ENCODE assay signal across 9 cellular contexts in the genomic region with DNA sequence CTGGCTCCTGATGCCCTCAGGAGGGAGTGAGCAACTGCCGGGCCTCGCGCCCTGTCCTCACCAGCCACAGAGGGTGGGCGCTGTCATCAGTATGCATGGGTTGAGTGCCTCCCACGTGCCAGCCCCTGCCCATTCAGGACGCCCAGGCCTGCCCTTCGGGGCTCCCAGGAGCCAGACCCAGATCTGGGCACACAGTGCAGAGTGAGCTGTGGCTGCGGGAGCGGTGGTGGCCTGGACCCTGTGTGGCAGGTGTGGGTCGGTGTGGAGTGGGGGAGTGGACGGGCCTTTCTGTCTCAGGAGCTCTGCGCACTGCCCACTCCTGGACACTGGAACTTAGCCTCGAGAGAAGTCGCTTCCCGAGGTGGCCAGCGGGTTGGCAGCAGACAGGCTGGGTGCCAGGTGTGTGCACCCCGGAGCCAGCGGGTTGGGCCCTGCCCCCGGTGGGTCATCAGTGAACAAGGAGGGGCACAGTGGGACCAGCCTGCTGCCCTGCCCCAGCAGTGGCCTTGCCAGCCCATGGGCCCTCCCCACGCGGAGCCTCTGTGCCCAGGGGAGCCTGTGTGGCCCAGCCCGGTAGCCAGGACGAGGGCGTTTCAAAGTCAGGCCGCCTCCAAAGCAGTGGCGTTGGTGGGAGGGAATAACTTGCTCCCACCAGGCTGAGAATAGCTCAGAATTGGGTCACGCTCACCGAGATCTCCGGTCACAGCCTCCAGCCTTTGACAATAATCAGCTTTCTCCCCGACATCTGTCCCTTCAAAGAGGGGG. TPM values are rescaled to one million over a fixed set of nuclear protein-coding genes. Genes with fewer than 3 reads are reported as not detected.
DNase-seq lines count a peak whose midpoint lies in the region; ATAC-seq and TF ChIP-seq lines count a peak whose summit lies in the region.
"Had no signal": no experiment of that assay in that cellular context is flagged by ENCODE, and none has a peak within 500 bp of the region (broad histone marks: within the 10 kb centered on the region; RNA-seq: fewer than 3 reads in every experiment).

No MANE protein-coding gene starts in this region.

- TF ChIP-seq CTCF in lower lobe of right lung (IDR thresholded peaks at IDR 0.05) (no peak), vagina (IDR thresholded peaks at IDR 0.05) (no peak)

- peaks cover 23% of the 10 kb centered on the region for H3K36me3 ChIP-seq in lower lobe of right lung
- peaks cover 0 to 5% of the 10 kb centered on the region in 2 donors for H3K36me3 ChIP-seq in vagina

- no peaks in the 10 kb centered on the region for H3K36me3 Mint-ChIP-seq in activated naive CD8-positive, alpha-beta T cell treated with anti-CD3 and anti-CD28 coated beads, Interleukin-2, amount 50 U/mL, for 24 hours (ENCODE audit: low read depth)
- no peaks in the 10 kb centered on the region for H3K36me3 Mint-ChIP-seq in activated naive CD8-positive, alpha-beta T cell treated with anti-CD3 and anti-CD28 coated beads for 36 hours
- peaks cover 6% of the 10 kb centered on the region for H3K36me3 Mint-ChIP-seq in stimulated activated effector memory CD8-positive, alpha-beta T cell treated with anti-CD3 and anti-CD28 coated beads, Interleukin-12 subunit alpha, Interleukin-12 subunit beta, amount 100 ng/mL, for 72 hours
- H3K36me3 Mint-ChIP-seq: natural killer cell had no signal

- TF ChIP-seq POLR2A in vagina (IDR thresholded peaks at IDR 0.05), result no peak

- ATAC-seq in activated naive CD8-positive, alpha-beta T cell treated with anti-CD3 and anti-CD28 coated beads, Interleukin-2, amount 50 U/mL, for 24 hours, result peak; percentile 7
- no peak for ATAC-seq in lower lobe of right lung
- no peak for ATAC-seq in stimulated activated effector memory CD8-positive, alpha-beta T cell treated with anti-CD3 and anti-CD28 coated beads, Interleukin-12 subunit alpha, Interleukin-12 subunit beta, amount 100 ng/mL, for 72 hours
- ATAC-seq: natural killer cell had no signal

- H3K4me3 ChIP-seq in lower lobe of right lung (no peak overlapping the region), vagina (no peak overlapping the region)

- H3K4me1 ChIP-seq in lower lobe of right lung, result peaks cover 47% of the 10 kb centered on the region
- H3K4me1 ChIP-seq in vagina, result peaks cover 94% of the 10 kb centered on the region

- DNase-seq in activated naive CD8-positive, alpha-beta T cell treated with anti-CD3 and anti-CD28 coated beads, Interleukin-2, amount 50 U/mL, for 24 hours, result no peak
- DNase-seq in activated naive CD8-positive, alpha-beta T cell treated with anti-CD3 and anti-CD28 coated beads for 36 hours, result no peak
- DNase-seq in lower lobe of right lung, result peak; percentile 46
- no peak for DNase-seq in vagina (ENCODE audit: extremely low spot score in 2 of 2)
- DNase-seq in SW480 (ENCODE audit: low spot score), result no peak
- no peak for DNase-seq in stimulated activated effector memory CD8-positive, alpha-beta T cell treated with anti-CD3 and anti-CD28 coated beads, Interleukin-12 subunit alpha, Interleukin-12 subunit beta, amount 100 ng/mL, for 72 hours (ENCODE audit: low spot score in 2 of 2)
- DNase-seq: natural killer cell; NCI-H1105; stimulated activated CD4-positive, alpha-beta T cell treated with anti-CD3 and anti-CD28 coated beads, Interleukin-1b, Interleukin-23, amount 100 ng/mL, for 48 hours had no signal

- no peak overlapping the region for H3K27ac Mint-ChIP-seq in activated naive CD8-positive, alpha-beta T cell treated with anti-CD3 and anti-CD28 coated beads, Interleukin-2, amount 50 U/mL, for 24 hours
- H3K27ac Mint-ChIP-seq in activated naive CD8-positive, alpha-beta T cell treated with anti-CD3 and anti-CD28 coated beads for 36 hours, result no peak overlapping the region
- no peak overlapping the region for H3K27ac Mint-ChIP-seq in stimulated activated effector memory CD8-positive, alpha-beta T cell treated with anti-CD3 and anti-CD28 coated beads, Interleukin-12 subunit alpha, Interleukin-12 subunit beta, amount 100 ng/mL, for 72 hours

- H3K27ac ChIP-seq in lower lobe of right lung (peak overlapping the region; percentile 86), vagina (peak overlapping the region; percentile 88)

- H3K9me3 ChIP-seq in lower lobe of right lung, result no peaks in the 10 kb centered on the region
- no peaks in the 10 kb centered on the region for H3K9me3 ChIP-seq in vagina

- H3K27me3 Mint-ChIP-seq in activated naive CD8-positive, alpha-beta T cell treated with anti-CD3 and anti-CD28 coated beads, Interleukin-2, amount 50 U/mL, for 24 hours, result peaks cover 2% of the 10 kb centered on the region
- H3K27me3 Mint-ChIP-seq in activated naive CD8-positive, alpha-beta T cell treated with anti-CD3 and anti-CD28 coated beads for 36 hours, result peaks cover 5% of the 10 kb centered on the region

- no peaks in the 10 kb centered on the region for H3K9me3 Mint-ChIP-seq in activated naive CD8-positive, alpha-beta T cell treated with anti-CD3 and anti-CD28 coated beads, Interleukin-2, amount 50 U/mL, for 24 hours
- no peaks in the 10 kb centered on the region for H3K9me3 Mint-ChIP-seq in activated naive CD8-positive, alpha-beta T cell treated with anti-CD3 and anti-CD28 coated beads for 36 hours
- H3K9me3 Mint-ChIP-seq in stimulated activated effector memory CD8-positive, alpha-beta T cell treated with anti-CD3 and anti-CD28 coated beads, Interleukin-12 subunit alpha, Interleukin-12 subunit beta, amount 100 ng/mL, for 72 hours, result no peaks in the 10 kb centered on the region
- H3K9me3 Mint-ChIP-seq: natural killer cell had no signal

- intact Hi-C loops in lower lobe of right lung (cut with DNase I), result no loop called here
- intact Hi-C loops in vagina (cut with DNase I), result no loop called here

- no peak overlapping the region for H3K4me3 Mint-ChIP-seq in activated naive CD8-positive, alpha-beta T cell treated with anti-CD3 and anti-CD28 coated beads, Interleukin-2, amount 50 U/mL, for 24 hours
- H3K4me3 Mint-ChIP-seq in activated naive CD8-positive, alpha-beta T cell treated with anti-CD3 and anti-CD28 coated beads for 36 hours, result no peak overlapping the region
- no peak overlapping the region for H3K4me3 Mint-ChIP-seq in stimulated activated effector memory CD8-positive, alpha-beta T cell treated with anti-CD3 and anti-CD28 coated beads, Interleukin-12 subunit alpha, Interleukin-12 subunit beta, amount 100 ng/mL, for 72 hours
- H3K4me3 Mint-ChIP-seq: natural killer cell had no signal

- H3K4me1 Mint-ChIP-seq in activated naive CD8-positive, alpha-beta T cell treated with anti-CD3 and anti-CD28 coated beads, Interleukin-2, amount 50 U/mL, for 24 hours, result no peaks in the 10 kb centered on the region
- H3K4me1 Mint-ChIP-seq in activated naive CD8-positive, alpha-beta T cell treated with anti-CD3 and anti-CD28 coated beads for 36 hours, result no peaks in the 10 kb centered on the region
- H3K4me1 Mint-ChIP-seq in stimulated activated effector memory CD8-positive, alpha-beta T cell treated with anti-CD3 and anti-CD28 coated beads, Interleukin-12 subunit alpha, Interleukin-12 subunit beta, amount 100 ng/mL, for 72 hours, result no peaks in the 10 kb centered on the region

- H3K27me3 ChIP-seq in lower lobe of right lung (ENCODE audit: low read depth) (no peaks in the 10 kb centered on the region), vagina (no peaks in the 10 kb centered on the region)

RNA-seq across cellular contexts. Expression of a gene that starts 9.5 kb away (rescaled TPM):
- total RNA-seq in activated naive CD8-positive, alpha-beta T cell treated with anti-CD3 and anti-CD28 coated beads for 36 hours, result 10 to 100 TPM; 20.6 to 22.1 TPM
- total RNA-seq in lower lobe of right lung (11.0 TPM), vagina (17.7 TPM)

RNA-seq across cellular contexts. Expression of a gene that starts 15.8 kb away (rescaled TPM):
- 1 to 10 TPM; 3.1 to 3.3 TPM for total RNA-seq in activated naive CD8-positive, alpha-beta T cell treated with anti-CD3 and anti-CD28 coated beads for 36 hours
- total RNA-seq in lower lobe of right lung (115 TPM), vagina (179 TPM)

RNA-seq across cellular contexts. Expression of a gene that starts 24.0 kb away (rescaled TPM):
- total RNA-seq in activated naive CD8-positive, alpha-beta T cell treated with anti-CD3 and anti-CD28 coated beads for 36 hours, result 10 to 100 TPM; 36.3 to 38.9 TPM
- total RNA-seq in lower lobe of right lung, result 29.8 TPM
- total RNA-seq in vagina, result 21.6 TPM

RNA-seq across cellular contexts. Expression of a gene that starts 24.3 kb away (rescaled TPM):
- 10 to 100 TPM; 42.9 to 44.2 TPM for total RNA-seq in activated naive CD8-positive, alpha-beta T cell treated with anti-CD3 and anti-CD28 coated beads for 36 hours
- 33.0 TPM for total RNA-seq in lower lobe of right lung
- total RNA-seq in vagina, result 17.2 TPM

Comparison
In these comparisons a context has a peak if more than half of its experiments do, and no peak if none do; other contexts are left out.
1. RNA of a gene that starts 15.8 kb away (total RNA-seq): 179 TPM in vagina (single experiment) and 115 TPM in lower lobe of right lung (single experiment); 3.1 to 3.3 TPM in activated naive CD8-positive, alpha-beta T cell treated with anti-CD3 and anti-CD28 coated beads for 36 hours; every median in the first group is over 10 times any median in the second.